ENCODE assay signal across 8 cellular contexts in genomic region chr13:60627071-60627686, GRCh38.
A peak's percentile ranks its signal among the peaks of the same experiment; 100 is the strongest.
DNase-seq lines count a peak whose midpoint lies in the region; ATAC-seq and TF ChIP-seq lines count a peak whose summit lies in the region.

No MANE protein-coding gene starts in this region.

- H3K4me1 ChIP-seq in heart right ventricle (no peaks in the 10 kb centered on the region), upper lobe of left lung (no peaks in the 10 kb centered on the region)

- no peaks in the 10 kb centered on the region for H3K9me3 ChIP-seq in heart right ventricle
- no peaks in the 10 kb centered on the region for H3K9me3 ChIP-seq in upper lobe of left lung

- intact Hi-C loops in heart right ventricle (cut with DNase I): loop anchor here in 1 of 10 donors (5.0 kb wide), 1 partner anchor 1330 kb away; no protein-coding TSS in a partner anchor

- H3K36me3 ChIP-seq in heart right ventricle (no peaks in the 10 kb centered on the region), upper lobe of left lung (no peaks in the 10 kb centered on the region)

- H3K27me3 ChIP-seq in heart right ventricle: peaks cover 0 to 18% (median 0%) of the 10 kb centered on the region in 7 donors
- no peaks in the 10 kb centered on the region for H3K27me3 ChIP-seq in upper lobe of left lung

- peak; percentile 1 for DNase-seq in NK-92 treated with Interleukin-12 subunit alpha and Interleukin-12 subunit beta, amount 100 ng/mL, for 24 hours (lab: John Stamatoyannopoulos, UW)
- DNase-seq in NK-92 (lab: John Stamatoyannopoulos, UW; ENCODE audit: unreplicated experiment) (no peak), KG1 (lab: John Stamatoyannopoulos, UW) (peak; percentile 5), SKM-1 (lab: John Stamatoyannopoulos, UW; ENCODE audit: unreplicated experiment) (peak; percentile 37), heart right ventricle (peak in 1 of 2 donors; percentile 6), upper lobe of left lung (no peak)
- no peak for DNase-seq in effector CD8-positive, alpha-beta T cell (lab: John Stamatoyannopoulos, UW)

- 45 to 53% methylated on average over 8 of the region's 8 CpGs for WGBS in heart right ventricle, 2 donors
- 53 to 55% methylated on average over 8 of the region's 8 CpGs for WGBS in upper lobe of left lung, 2 donors

- ATAC-seq in GM21528 (IDR thresholded peaks at IDR 0.05; ENCODE audit: low FRiP score, unreplicated experiment): peak; percentile 76
- ATAC-seq in heart right ventricle: peak in 1 of 8 donors; percentile 62
- peak; percentile 22 to 72 for ATAC-seq in upper lobe of left lung (ENCODE audit: low FRiP score in 2 of 2)

- H3K4me3 ChIP-seq in heart right ventricle (no peak overlapping the region), upper lobe of left lung (no peak overlapping the region)

- TF ChIP-seq CTCF in heart right ventricle (IDR thresholded peaks at IDR 0.05) (peak in 8 of 9 donors; percentile 9 to 61 (median 54)), upper lobe of left lung (IDR thresholded peaks at IDR 0.05) (peak in 5 of 6 experiments; percentile 28 to 46 (median 36))

- TF ChIP-seq EP300 in upper lobe of left lung (IDR thresholded peaks at IDR 0.05): no peak

- H3K27ac ChIP-seq in heart right ventricle: no peak overlapping the region
- no peak overlapping the region for H3K27ac ChIP-seq in upper lobe of left lung

- TF ChIP-seq POLR2A in upper lobe of left lung (IDR thresholded peaks at IDR 0.05): no peak

Comparison
In these comparisons a context has a peak if more than half of its experiments do, and no peak if none do; other contexts are left out.
1. DNase-seq: peak in NK-92 treated with Interleukin-12 subunit alpha and Interleukin-12 subunit beta, amount 100 ng/mL, for 24 hours (single experiment), KG1 (single experiment) and SKM-1 (single experiment); none in NK-92 (single experiment), upper lobe of left lung (0 of 2) and effector CD8-positive, alpha-beta T cell (single experiment).